In genomic region chr6:43770417-43771209, GRCh38 we compare ENCODE assay signal across 8 cellular contexts. TPM values are rescaled to one million over a fixed set of nuclear protein-coding genes. Genes with fewer than 3 reads are reported as not detected.
DNase-seq lines count a peak whose midpoint lies in the region; ATAC-seq and TF ChIP-seq lines count a peak whose summit lies in the region.

No MANE protein-coding gene starts in this region.

- no peak overlapping the region for H4K91ac ChIP-seq in H9 (ENCODE audit: insufficient read length, low read depth, low read length)

- H2BK20ac ChIP-seq in H9 (ENCODE audit: low read depth, low read length, poor library complexity, severe bottlenecking) = no peak overlapping the region

- TF ChIP-seq EP300 in gastroesophageal sphincter (IDR thresholded peaks at IDR 0.05) = no peak

- no peak overlapping the region for H2BK5ac ChIP-seq in H9 (ENCODE audit: insufficient read length, low read length)

- H3T11ph ChIP-seq in H9 (ENCODE audit: low read length) = no peak overlapping the region

- H3K14ac ChIP-seq in H9 (ENCODE audit: insufficient read depth, low read length) = peak overlapping the region; percentile 92

- intact Hi-C loops in OCI-LY7 (cut with micrococcal nuclease; ENCODE audit: unreplicated experiment) = loop anchor here (2.0 to 10.0 kb wide), 3 partner anchors 56 to 454 kb away; partner anchors contain the start of genes GTPBP2 and SLC29A1
- intact Hi-C loops in vagina (cut with DNase I) = loop anchor here (5.0 to 10.0 kb wide), 2 partner anchors 143 to 144 kb away; partner anchors contain the start of gene GTPBP2

- CTCF ChIA-PET in OCI-LY7 (lab: Charles Lee; ENCODE audit: unreplicated experiment) = interaction anchor here (0.6 to 1.8 kb wide), 4 partner anchors 46 to 104 kb away, joined by 3 to 5 read pairs (median 3); no protein-coding TSS in a partner anchor

- POLR2A ChIA-PET in OCI-LY7 (lab: Charles Lee) = interaction anchor here (0.6 to 1.6 kb wide), 8 partner anchors 11 to 486 kb away, joined by 3 to 8 read pairs (median 3); no protein-coding TSS in a partner anchor

- no peak for TF ChIP-seq CTCF in H9 (conservative IDR thresholded peaks at IDR 0.05)
- TF ChIP-seq CTCF in OCI-LY7 (conservative IDR thresholded peaks at IDR 0.05; ENCODE audit: low read length) = no peak
- TF ChIP-seq CTCF in gastroesophageal sphincter (IDR thresholded peaks at IDR 0.05) = no peak
- no peak for TF ChIP-seq CTCF in neural crest cell (conservative IDR thresholded peaks at IDR 0.05)
- no peak for TF ChIP-seq CTCF in vagina (IDR thresholded peaks at IDR 0.05)

- DNase-seq in H9 (no peak), OCI-LY7 (ENCODE audit: low spot score) (peak; percentile 72), neural crest cell (ENCODE audit: low read depth, low spot score) (peak; percentile 54), vagina (ENCODE audit: extremely low spot score in 2 of 2) (no peak)

- H3K36me3 ChIP-seq in BLaER1 (no peaks in the 10 kb centered on the region), OCI-LY7 (ENCODE audit: insufficient read depth, low read length) (no peaks in the 10 kb centered on the region), gastroesophageal sphincter (no peaks in the 10 kb centered on the region), vagina (no peaks in the 10 kb centered on the region)

- H3K4ac ChIP-seq in H9 (ENCODE audit: low read depth, low read length) = no peak overlapping the region

- H3K56ac ChIP-seq in H9 (ENCODE audit: insufficient read length, low read depth, low read length) = no peak overlapping the region

- H3K4me3 Mint-ChIP-seq in H9 = peak overlapping the region; percentile 87 to 98
- peak overlapping the region; percentile 99 for H3K4me3 Mint-ChIP-seq in activated naive CD4-positive, alpha-beta T cell treated with anti-CD3 and anti-CD28 coated beads, Interleukin-2, amount 50 U/mL, for 24 hours
- peak overlapping the region; percentile 98 for H3K4me3 Mint-ChIP-seq in neural crest cell

- WGBS in H9 (ENCODE audit: extremely low coverage, insufficient read length, low lambda C conversion rate) = no CpG with 5 or more reads among the region's 84 CpGs
- 0% methylated on average over 2 to 11 of the region's 84 CpGs for WGBS in gastroesophageal sphincter (ENCODE audit: low coverage in 1 of 2), 2 donors

- H3K27ac Mint-ChIP-seq in H9 (peak overlapping the region; percentile 75 to 84 (median 77); a peak in 4 of 7 replicates), neural crest cell (ENCODE audit: unreplicated experiment) (peak overlapping the region; percentile 79)
- H3K27ac Mint-ChIP-seq in activated naive CD4-positive, alpha-beta T cell treated with anti-CD3 and anti-CD28 coated beads, Interleukin-2, amount 50 U/mL, for 24 hours = peak overlapping the region; percentile 96

- no peaks in the 10 kb centered on the region for H3K79me1 ChIP-seq in H9 (ENCODE audit: insufficient read depth, low read depth, low read length, poor library complexity, severe bottlenecking)

- H2AK5ac ChIP-seq in H9 (ENCODE audit: insufficient read length, low read length) = no peak overlapping the region

- H3K23me2 ChIP-seq in H9 (ENCODE audit: insufficient read length, low read depth, low read length, poor library complexity, severe bottlenecking) = peaks cover 19% of the 10 kb centered on the region

- H3K4me1 Mint-ChIP-seq in H9 (peaks cover 53 to 64% of the 10 kb centered on the region in 2 experiments), neural crest cell (peaks cover 39% of the 10 kb centered on the region)
- peaks cover 29% of the 10 kb centered on the region for H3K4me1 Mint-ChIP-seq in activated naive CD4-positive, alpha-beta T cell treated with anti-CD3 and anti-CD28 coated beads, Interleukin-2, amount 50 U/mL, for 24 hours

- H3K4me2 ChIP-seq in BLaER1 (peak overlapping the region; percentile 97), H9 (ENCODE audit: insufficient read depth, insufficient read length, low read length) (peak overlapping the region; percentile 93), OCI-LY7 (ENCODE audit: low read length) (peak overlapping the region; percentile 95)

- H3K4me1 ChIP-seq in BLaER1 (peaks cover 40% of the 10 kb centered on the region), H9 (ENCODE audit: insufficient read depth, low read length) (peaks cover 10% of the 10 kb centered on the region; the same call in 1 of the 2 replicates), OCI-LY7 (ENCODE audit: insufficient read depth, low read length, poor library complexity, severe bottlenecking) (peaks cover 37% of the 10 kb centered on the region), gastroesophageal sphincter (peaks cover 3 to 56% (median 22%) of the 10 kb centered on the region in 3 donors), vagina (peaks cover 42% of the 10 kb centered on the region)

- no peaks in the 10 kb centered on the region for H3K27me3 ChIP-seq in BLaER1
- no peaks in the 10 kb centered on the region for H3K27me3 ChIP-seq in H9 (ENCODE audit: insufficient read depth, low read length)
- H3K27me3 ChIP-seq in gastroesophageal sphincter = no peaks in the 10 kb centered on the region
- H3K27me3 ChIP-seq in vagina = no peaks in the 10 kb centered on the region

- no peak overlapping the region for H4K5ac ChIP-seq in H9 (ENCODE audit: insufficient read length, low read depth, low read length)

- no peaks in the 10 kb centered on the region for H3K9me2 ChIP-seq in OCI-LY7 (ENCODE audit: insufficient read depth, low read length)

- H4K8ac ChIP-seq in H9 (replicated peaks; ENCODE audit: insufficient read length, low read depth, low read length) = no peak overlapping the region

- H3K23ac ChIP-seq in H9 (ENCODE audit: insufficient read length, low read depth, low read length) = no peak overlapping the region

- peak overlapping the region; percentile 4 for H3K18ac ChIP-seq in H9 (ENCODE audit: insufficient read length, low read depth, low read length)

- H3K9ac ChIP-seq in BLaER1 (peak overlapping the region; percentile 97), H9 (ENCODE audit: extremely low read depth, insufficient read length, low read length) (peak overlapping the region; percentile 72)

- H3K9me3 ChIP-seq in BLaER1 (no peaks in the 10 kb centered on the region), H9 (ENCODE audit: control insufficient read depth, low read depth, low read length) (no peaks in the 10 kb centered on the region), OCI-LY7 (ENCODE audit: low read length) (no peaks in the 10 kb centered on the region), gastroesophageal sphincter (no peaks in the 10 kb centered on the region), vagina (no peaks in the 10 kb centered on the region)

- TF ChIP-seq POLR2A in gastroesophageal sphincter (IDR thresholded peaks at IDR 0.05) = peak; percentile 58 to 67
- peak in 1 of 2 donors; percentile 39 for TF ChIP-seq POLR2A in vagina (IDR thresholded peaks at IDR 0.05)

- H2AFZ ChIP-seq in H9 (ENCODE audit: low read length) (no peak overlapping the region), OCI-LY7 (ENCODE audit: low read length) (peak overlapping the region; percentile 68; the same call in 1 of the 2 replicates)

- H3K27me3 Mint-ChIP-seq in H9 (ENCODE audit: low read depth) (peaks cover 10% of the 10 kb centered on the region), neural crest cell (ENCODE audit: low read depth) (peaks cover 9% of the 10 kb centered on the region)
- H3K27me3 Mint-ChIP-seq in activated naive CD4-positive, alpha-beta T cell treated with anti-CD3 and anti-CD28 coated beads, Interleukin-2, amount 50 U/mL, for 24 hours = peaks cover 5% of the 10 kb centered on the region

- H3K36me3 Mint-ChIP-seq in H9 (ENCODE audit: insufficient read depth in 1 of 3, low read depth in 3 of 3) (peaks cover 0 to 3% (median 3%) of the 10 kb centered on the region in 3 experiments; a peak in 3 of 7 replicates), neural crest cell (ENCODE audit: low read depth) (no peaks in the 10 kb centered on the region)
- H3K36me3 Mint-ChIP-seq in activated naive CD4-positive, alpha-beta T cell treated with anti-CD3 and anti-CD28 coated beads, Interleukin-2, amount 50 U/mL, for 24 hours = no peaks in the 10 kb centered on the region

- H3K4me3 ChIP-seq in BLaER1 (peak overlapping the region; percentile 98), OCI-LY7 (ENCODE audit: low read depth, low read length, poor library complexity, severe bottlenecking) (peak overlapping the region; percentile 80), gastroesophageal sphincter (peak overlapping the region; percentile 73 to 92), vagina (peak overlapping the region; percentile 66 to 77)

- no peak overlapping the region for H2BK15ac ChIP-seq in H9 (ENCODE audit: low read depth, low read length)

- H3K79me2 ChIP-seq in H9 (ENCODE audit: insufficient read depth, low read length) = peaks cover 3% of the 10 kb centered on the region; the same call in 1 of the 2 replicates
- H3K79me2 ChIP-seq in OCI-LY7 (ENCODE audit: insufficient read depth, low read depth, low read length) = no peaks in the 10 kb centered on the region; the same call in 1 of the 2 replicates

- ATAC-seq in gastroesophageal sphincter = peak; percentile 16
- no peak for ATAC-seq in HG02571 (IDR thresholded peaks at IDR 0.05; ENCODE audit: unreplicated experiment)

- TSS peak; percentile 69 for BruUV-seq in OCI-LY7 (replicated peaks; lab: Mats Ljungman, UMichigan)

- no peak overlapping the region for H2BK120ac ChIP-seq in H9 (ENCODE audit: low read depth, low read length, poor library complexity, severe bottlenecking)

- no peaks in the 10 kb centered on the region; a peak in 1 of 5 replicates for H3K9me3 Mint-ChIP-seq in H9
- H3K9me3 Mint-ChIP-seq in activated naive CD4-positive, alpha-beta T cell treated with anti-CD3 and anti-CD28 coated beads, Interleukin-2, amount 50 U/mL, for 24 hours = no peaks in the 10 kb centered on the region
- no peaks in the 10 kb centered on the region for H3K9me3 Mint-ChIP-seq in neural crest cell

- H3K27ac ChIP-seq in BLaER1 (peak overlapping the region; percentile 98), H9 (ENCODE audit: insufficient read length, low read depth, low read length) (no peak overlapping the region), OCI-LY7 (ENCODE audit: low read depth, low read length, poor library complexity, severe bottlenecking) (peak overlapping the region; percentile 65), gastroesophageal sphincter (peak overlapping the region; percentile 93 to 99 (median 98)), vagina (peak overlapping the region; percentile 89)

- H2BK12ac ChIP-seq in H9 (ENCODE audit: insufficient read length, low read depth, low read length) = no peak overlapping the region

- peaks cover 42% of the 10 kb centered on the region for H4K20me1 ChIP-seq in BLaER1
- H4K20me1 ChIP-seq in H9 (ENCODE audit: control insufficient read depth, insufficient read depth, insufficient read length) = no peaks in the 10 kb centered on the region
- no peaks in the 10 kb centered on the region for H4K20me1 ChIP-seq in OCI-LY7 (ENCODE audit: insufficient read depth, low read length)

RNA-seq across cellular contexts. Expression of gene VEGFA, which starts 0.6 kb away (rescaled TPM):
- total RNA-seq in H9 (2021) (46.1 and 47.9 TPM in 2 replicates), OCI-LY7 (2022) (64.5 and 88.5 TPM in 2 replicates), gastroesophageal sphincter (10 to 100 TPM; 32.2 to 66.2 (median 40.1) TPM), neural crest cell (31.2 TPM in 2 replicates), vagina (194 TPM)
- 59.7 and 66.3 TPM in 2 replicates for total RNA-seq in OCI-LY7 (2014; rRNA removed; shearing (Covaris generic))

Comparison
In these comparisons a context has a peak if more than half of its experiments do, and no peak if none do; other contexts are left out.
1. DNase-seq: peak in OCI-LY7 (single experiment) and neural crest cell (single experiment); none in H9 (single experiment) and vagina (0 of 2).
2. Peak in every context shown above with its lines, with median percentiles within 50 percentile points of each other: H3K4me2 ChIP-seq, H3K4me3 ChIP-seq, H3K27ac Mint-ChIP-seq and H3K4me3 Mint-ChIP-seq.